Comparison of ENCODE assay signal across 14 cellular contexts in genomic region chr12:11568762-11569478, GRCh38.
DNase-seq lines count a peak whose midpoint lies in the region; ATAC-seq and TF ChIP-seq lines count a peak whose summit lies in the region.
"Had no signal": no experiment of that assay in that cellular context is flagged by ENCODE, and none has a peak within 500 bp of the region (broad histone marks: within the 10 kb centered on the region; RNA-seq: fewer than 3 reads in every experiment).

No MANE protein-coding gene starts in this region.

- ATAC-seq in GM19372 (IDR thresholded peaks at IDR 0.05; ENCODE audit: low read depth, unreplicated experiment) = peak; percentile 86
- ATAC-seq in HG02870 (IDR thresholded peaks at IDR 0.05; ENCODE audit: unreplicated experiment) = peak; percentile 85
- ATAC-seq: Panc1 had no signal

- TF ChIP-seq POLR2A in spleen (IDR thresholded peaks at IDR 0.05) = no peak

- no peak overlapping the region for H3K9ac ChIP-seq in MM.1S (ENCODE audit: low read length)

- no peaks in the 10 kb centered on the region for H3K27me3 Mint-ChIP-seq in MCF 10A (ENCODE audit: insufficient read depth, unreplicated experiment)

- H3K4me3 ChIP-seq in DOHH2 (ENCODE audit: low read length) = no peak overlapping the region
- no peak overlapping the region for H3K4me3 ChIP-seq in MM.1S (ENCODE audit: low read length)
- no peak overlapping the region for H3K4me3 ChIP-seq in spleen
- H3K4me3 ChIP-seq: left ventricle myocardium inferior had no signal

- H3K4me1 ChIP-seq in DOHH2 (ENCODE audit: control insufficient read depth, low read length) = peaks cover 14% of the 10 kb centered on the region
- H3K4me1 ChIP-seq in MM.1S (ENCODE audit: low read length) = peaks cover 8% of the 10 kb centered on the region; the same call in 1 of the 2 replicates
- no peaks in the 10 kb centered on the region for H3K4me1 ChIP-seq in spleen
- H3K4me1 ChIP-seq: left ventricle myocardium inferior had no signal

- no peak overlapping the region for H3K27ac Mint-ChIP-seq in MCF 10A (ENCODE audit: low read depth, unreplicated experiment)

- H4K20me1 ChIP-seq in DOHH2 (ENCODE audit: control insufficient read depth, insufficient read depth, low read depth, low read length) = no peaks in the 10 kb centered on the region
- no peaks in the 10 kb centered on the region for H4K20me1 ChIP-seq in MM.1S (ENCODE audit: insufficient read depth, low read length)

- POLR2A ChIA-PET in MCF 10A (lab: Yijun Ruan, JAX) = interaction anchor here (0.6 kb wide), 1 partner anchor 11 kb away, joined by 3 read pairs; no protein-coding TSS in a partner anchor

- CTCF ChIA-PET in MCF 10A (lab: Yijun Ruan, JAX) = no interaction called here

- intact Hi-C loops in spleen (cut with DNase I; ENCODE audit: low total_unique reads) = no loop called here
- intact Hi-C loops in MCF 10A (cut with micrococcal nuclease) = no loop called here

- H3K9me3 ChIP-seq in DOHH2 (ENCODE audit: control insufficient read depth, insufficient read depth, low read length) (no peaks in the 10 kb centered on the region), MM.1S (replicated peaks; ENCODE audit: insufficient read depth, low read length) (no peaks in the 10 kb centered on the region), spleen (peaks cover 0 to 3% (median under 1%) of the 10 kb centered on the region in 8 donors)

- no peaks in the 10 kb centered on the region for H3K36me3 Mint-ChIP-seq in MCF 10A (ENCODE audit: insufficient read depth, unreplicated experiment)

- DNase-seq in MM.1S = peak; percentile 26
- no peak for DNase-seq in spleen
- no peak for DNase-seq in superior temporal gyrus (ENCODE audit: extremely low spot score)
- no peak for DNase-seq in HK-2 (ENCODE audit: unreplicated experiment)
- DNase-seq in MCF 10A (ENCODE audit: unreplicated experiment) = no peak
- DNase-seq: activated CD4-positive, alpha-beta T cell treated with anti-CD3 and anti-CD28 coated beads, Interleukin-2, amount 50 U/mL, for 4 hours; amygdala; left ventricle myocardium inferior; retina; stimulated activated CD8-positive, alpha-beta memory T cell treated with anti-CD3 and anti-CD28 coated beads, Interleukin-4, amount 100 ng/mL, for 48 hours had no signal

- no peaks in the 10 kb centered on the region for H3K36me3 ChIP-seq in DOHH2 (ENCODE audit: control insufficient read depth, low read length)
- no peaks in the 10 kb centered on the region for H3K36me3 ChIP-seq in MM.1S (replicated peaks; ENCODE audit: insufficient read depth, low read length)
- H3K36me3 ChIP-seq in spleen = no peaks in the 10 kb centered on the region
- H3K36me3 ChIP-seq: left ventricle myocardium inferior had no signal

- H3K4me3 Mint-ChIP-seq in MCF 10A (ENCODE audit: unreplicated experiment) = no peak overlapping the region

- no peak overlapping the region for H3K27ac ChIP-seq in DOHH2 (ENCODE audit: low read depth, low read length)
- peak overlapping the region; percentile 36; the same call in 1 of the 2 replicates for H3K27ac ChIP-seq in MM.1S (ENCODE audit: low read length)
- H3K27ac ChIP-seq in spleen = peak overlapping the region in 1 of 8 donors; percentile 60
- H3K27ac ChIP-seq: left ventricle myocardium inferior had no signal

- BruUV-seq in MCF 10A (replicated peaks; lab: Mats Ljungman, UMichigan) = no TSS peak

- TF ChIP-seq CTCF in DOHH2 (IDR thresholded peaks at IDR 0.05; ENCODE audit: low read depth, low read length, poor library complexity, severe bottlenecking) (no peak), MM.1S (IDR thresholded peaks at IDR 0.05; ENCODE audit: low read length) (no peak), spleen (IDR thresholded peaks at IDR 0.05 in 8 of 11, conservative IDR thresholded peaks at IDR 0.05 in 3 of 11) (no peak), MCF 10A (IDR thresholded peaks at IDR 0.05; ENCODE audit: unreplicated experiment) (no peak)

- H3K79me2 ChIP-seq in DOHH2 (ENCODE audit: control insufficient read depth, low read length) (no peaks in the 10 kb centered on the region), MM.1S (ENCODE audit: low read length) (no peaks in the 10 kb centered on the region)

- WGBS in spleen, 5 donors = 74 to 85% (median 75%) methylated on average over 8 of the region's 8 CpGs

- no peaks in the 10 kb centered on the region for H3K27me3 ChIP-seq in DOHH2 (ENCODE audit: control insufficient read depth, low read length)
- no peaks in the 10 kb centered on the region for H3K27me3 ChIP-seq in MM.1S (replicated peaks; ENCODE audit: insufficient read depth, low read length)
- H3K27me3 ChIP-seq in spleen (replicated peaks in 1 of 7) = no peaks in the 10 kb centered on the region

- peak overlapping the region; percentile 10 for H3K4me2 ChIP-seq in DOHH2 (ENCODE audit: low read length)
- H3K4me2 ChIP-seq in MM.1S (ENCODE audit: low read depth, low read length) = no peak overlapping the region

- H3K9me3 Mint-ChIP-seq in MCF 10A (ENCODE audit: unreplicated experiment) = no peaks in the 10 kb centered on the region

- H3F3A ChIP-seq in DOHH2 (ENCODE audit: control insufficient read depth, insufficient read depth) (no peaks in the 10 kb centered on the region), MM.1S (ENCODE audit: insufficient read depth, low read length) (no peaks in the 10 kb centered on the region)

- no peak overlapping the region for H2AFZ ChIP-seq in MM.1S (ENCODE audit: low read length)

- no peaks in the 10 kb centered on the region for H3K4me1 Mint-ChIP-seq in MCF 10A (ENCODE audit: insufficient read depth, unreplicated experiment)

- H3K9me2 ChIP-seq in DOHH2 (replicated peaks; ENCODE audit: control insufficient read depth, low read length) (no peaks in the 10 kb centered on the region), MM.1S (replicated peaks; ENCODE audit: insufficient read depth, low read length) (no peaks in the 10 kb centered on the region)
